ENCODE assay signal across 13 cellular contexts in genomic region chr9:136619742-136620440, GRCh38. TPM values are rescaled to one million over a fixed set of nuclear protein-coding genes. Genes with fewer than 3 reads are reported as not detected.
DNase-seq lines count a peak whose midpoint lies in the region; ATAC-seq and TF ChIP-seq lines count a peak whose summit lies in the region.
"Had no signal": no experiment of that assay in that cellular context is flagged by ENCODE, and none has a peak within 500 bp of the region (broad histone marks: within the 10 kb centered on the region; RNA-seq: fewer than 3 reads in every experiment).

No MANE protein-coding gene starts in this region.

- H3K36me3 Mint-ChIP-seq in stimulated activated memory B cell treated with anti-CD40 and anti-IgM and Interleukin-4, amounts not matched to agents 10 μg/mL and 1 μg/mL and 100 μg/mL, for 72 hours, result no peaks in the 10 kb centered on the region
- H3K36me3 Mint-ChIP-seq in activated T-helper 2 cell treated with anti-CD3 and anti-CD28 coated beads, Interferon-gamma antibody, Interleukin-2, Interleukin-4, amounts not matched to agents 10 μg/mL and 5 μg/mL and 100 μg/mL, durations not matched to agents 14 hours and 24 hours and 36 hours (ENCODE audit: low read depth), result no peaks in the 10 kb centered on the region

- H3K27ac Mint-ChIP-seq in stimulated activated memory B cell treated with anti-CD40 and anti-IgM and Interleukin-4, amounts not matched to agents 10 μg/mL and 1 μg/mL and 100 μg/mL, for 72 hours, result peak overlapping the region; percentile 78
- no peak overlapping the region for H3K27ac Mint-ChIP-seq in activated T-helper 2 cell treated with anti-CD3 and anti-CD28 coated beads, Interferon-gamma antibody, Interleukin-2, Interleukin-4, amounts not matched to agents 10 μg/mL and 5 μg/mL and 100 μg/mL, durations not matched to agents 14 hours and 24 hours and 36 hours

- H3K4me3 ChIP-seq in astrocyte of the spinal cord (ENCODE audit: low read depth, low read length), result no peak overlapping the region

- H3K4me1 Mint-ChIP-seq in stimulated activated memory B cell treated with anti-CD40 and anti-IgM and Interleukin-4, amounts not matched to agents 10 μg/mL and 1 μg/mL and 100 μg/mL, for 72 hours, result peaks cover 62% of the 10 kb centered on the region
- H3K4me1 Mint-ChIP-seq in activated T-helper 2 cell treated with anti-CD3 and anti-CD28 coated beads, Interferon-gamma antibody, Interleukin-2, Interleukin-4, amounts not matched to agents 10 μg/mL and 5 μg/mL and 100 μg/mL, durations not matched to agents 14 hours and 24 hours and 36 hours (ENCODE audit: low read depth), result no peaks in the 10 kb centered on the region

- DNase-seq in HuH-7 (ENCODE audit: low spot score) (peak; percentile 82), astrocyte of the spinal cord (ENCODE audit: low read depth, low spot score) (peak; percentile 27), left lobe of liver (ENCODE audit: low spot score) (peak; percentile 98)
- no peak for DNase-seq in activated T-helper 2 cell treated with anti-CD3 and anti-CD28 coated beads, Interferon-gamma antibody, Interleukin-2, Interleukin-4, amounts not matched to agents 10 μg/mL and 5 μg/mL and 100 μg/mL, durations not matched to agents 14 hours and 24 hours and 36 hours (ENCODE audit: low spot score)
- no peak for DNase-seq in stimulated activated naive CD8-positive, alpha-beta T cell treated with anti-CD3 and anti-CD28 coated beads, Interleukin-15, Interleukin-2, amounts not matched to agents 100 U/mL and 50 U/mL, for 24 hours
- DNase-seq: activated T-cell treated with anti-CD3 and anti-CD28 coated beads, Interleukin-2, amount 50 U/mL, for 1 hour; DMS153; mesendoderm; NCI-H1694 had no signal

- intact Hi-C loops in activated T-helper 2 cell treated with anti-CD3 and anti-CD28 coated beads, Interferon-gamma antibody, Interleukin-2, Interleukin-4, amounts not matched to agents 10 μg/mL and 5 μg/mL and 100 μg/mL, durations not matched to agents 14 hours and 24 hours and 36 hours (cut with micrococcal nuclease), result no loop called here

- peak overlapping the region; percentile 42 for H3K4me3 Mint-ChIP-seq in stimulated activated memory B cell treated with anti-CD40 and anti-IgM and Interleukin-4, amounts not matched to agents 10 μg/mL and 1 μg/mL and 100 μg/mL, for 72 hours
- no peak overlapping the region for H3K4me3 Mint-ChIP-seq in activated T-helper 2 cell treated with anti-CD3 and anti-CD28 coated beads, Interferon-gamma antibody, Interleukin-2, Interleukin-4, amounts not matched to agents 10 μg/mL and 5 μg/mL and 100 μg/mL, durations not matched to agents 14 hours and 24 hours and 36 hours (ENCODE audit: low read depth)

- H3K9me3 Mint-ChIP-seq in stimulated activated memory B cell treated with anti-CD40 and anti-IgM and Interleukin-4, amounts not matched to agents 10 μg/mL and 1 μg/mL and 100 μg/mL, for 72 hours, result no peaks in the 10 kb centered on the region
- H3K9me3 Mint-ChIP-seq in activated T-helper 2 cell treated with anti-CD3 and anti-CD28 coated beads, Interferon-gamma antibody, Interleukin-2, Interleukin-4, amounts not matched to agents 10 μg/mL and 5 μg/mL and 100 μg/mL, durations not matched to agents 14 hours and 24 hours and 36 hours, result no peaks in the 10 kb centered on the region

- TF ChIP-seq CTCF in astrocyte of the spinal cord (IDR thresholded peaks at IDR 0.05; ENCODE audit: low read depth, low read length), result no peak

- no peaks in the 10 kb centered on the region for H3K27me3 Mint-ChIP-seq in stimulated activated memory B cell treated with anti-CD40 and anti-IgM and Interleukin-4, amounts not matched to agents 10 μg/mL and 1 μg/mL and 100 μg/mL, for 72 hours
- H3K27me3 Mint-ChIP-seq in activated T-helper 2 cell treated with anti-CD3 and anti-CD28 coated beads, Interferon-gamma antibody, Interleukin-2, Interleukin-4, amounts not matched to agents 10 μg/mL and 5 μg/mL and 100 μg/mL, durations not matched to agents 14 hours and 24 hours and 36 hours (ENCODE audit: low read depth), result no peaks in the 10 kb centered on the region

- ATAC-seq in left lobe of liver (peak; percentile 75), HG02870 (IDR thresholded peaks at IDR 0.05; ENCODE audit: unreplicated experiment) (no peak), GM21529 (IDR thresholded peaks at IDR 0.05; ENCODE audit: unreplicated experiment) (no peak)
- peak; percentile 3 for ATAC-seq in stimulated activated memory B cell treated with anti-CD40 and anti-IgM and Interleukin-4, amounts not matched to agents 10 μg/mL and 1 μg/mL and 100 μg/mL, for 72 hours
- no peak for ATAC-seq in stimulated activated naive CD8-positive, alpha-beta T cell treated with anti-CD3 and anti-CD28 coated beads, Interleukin-15, Interleukin-2, amounts not matched to agents 100 U/mL and 50 U/mL, for 24 hours
- ATAC-seq: SK-N-SH treated with all-trans-retinoic acid at 6 μM for 48 hours had no signal

- in situ Hi-C loops in astrocyte of the spinal cord (cut with HindIII; ENCODE audit: low sequenced_read_pairs), result no loop called here

RNA-seq across cellular contexts. Expression of gene EGFL7, which starts 42.8 kb away (rescaled TPM):
- total RNA-seq in left lobe of liver, result 42.3 TPM
- 2.6 and 2.8 TPM in 2 replicates for total RNA-seq in activated T-helper 2 cell treated with anti-CD3 and anti-CD28 coated beads, Interferon-gamma antibody, Interleukin-2, Interleukin-4, amounts not matched to agents 10 μg/mL and 5 μg/mL and 100 μg/mL, durations not matched to agents 14 hours and 24 hours and 36 hours

Comparison
In these comparisons a context has a peak if more than half of its experiments do, and no peak if none do; other contexts are left out.
1. DNase-seq: peak in HuH-7 (single experiment), astrocyte of the spinal cord (single experiment) and left lobe of liver (single experiment); none in activated T-helper 2 cell treated with anti-CD3 and anti-CD28 coated beads, Interferon-gamma antibody, Interleukin-2, Interleukin-4, amounts not matched to agents 10 μg/mL and 5 μg/mL and 100 μg/mL, durations not matched to agents 14 hours and 24 hours and 36 hours (single experiment) and stimulated activated naive CD8-positive, alpha-beta T cell treated with anti-CD3 and anti-CD28 coated beads, Interleukin-15, Interleukin-2, amounts not matched to agents 100 U/mL and 50 U/mL, for 24 hours (single experiment).
2. ATAC-seq: peak in left lobe of liver (single experiment) and stimulated activated memory B cell treated with anti-CD40 and anti-IgM and Interleukin-4, amounts not matched to agents 10 μg/mL and 1 μg/mL and 100 μg/mL, for 72 hours (single experiment); none in HG02870 (single experiment), stimulated activated naive CD8-positive, alpha-beta T cell treated with anti-CD3 and anti-CD28 coated beads, Interleukin-15, Interleukin-2, amounts not matched to agents 100 U/mL and 50 U/mL, for 24 hours (single experiment) and GM21529 (single experiment).
3. RNA of gene EGFL7, which starts 42.8 kb away (total RNA-seq): 42.3 TPM in left lobe of liver (single experiment); 2.6 to 2.8 TPM in activated T-helper 2 cell treated with anti-CD3 and anti-CD28 coated beads, Interferon-gamma antibody, Interleukin-2, Interleukin-4, amounts not matched to agents 10 μg/mL and 5 μg/mL and 100 μg/mL, durations not matched to agents 14 hours and 24 hours and 36 hours; every median in the first group is over 10 times any median in the second.